ENCODE assay signal across 1 cellular context in genomic region chr1:202862672-202863560, GRCh38.
TF ChIP-seq lines count a peak whose summit lies in the region.

No MANE protein-coding gene starts in this region.

TF ChIP-seq in GM23338, 12 proteins besides CTCF, POLR2A, EP300 and RAD21 (continued from another document):
- no peak for TF ChIP-seq ETS1 (IDR thresholded peaks at IDR 0.05)
- TF ChIP-seq ZNF331 (CRISPR knock-in tag; IDR thresholded peaks at IDR 0.05; ENCODE audit: low read depth): no peak
- TF ChIP-seq REST (IDR thresholded peaks at IDR 0.05; ENCODE audit: unreplicated experiment): no peak
- no peak for TF ChIP-seq CREB1 (CRISPR knock-in tag; IDR thresholded peaks at IDR 0.05; ENCODE audit: low read depth)
- no peak for TF ChIP-seq ZNF114 (CRISPR knock-in tag; IDR thresholded peaks at IDR 0.05)
- no peak for TF ChIP-seq NANOG (IDR thresholded peaks at IDR 0.05; ENCODE audit: borderline replicate concordance)
